Comparison of ENCODE assay signal across 8 cellular contexts in the genomic region with DNA sequence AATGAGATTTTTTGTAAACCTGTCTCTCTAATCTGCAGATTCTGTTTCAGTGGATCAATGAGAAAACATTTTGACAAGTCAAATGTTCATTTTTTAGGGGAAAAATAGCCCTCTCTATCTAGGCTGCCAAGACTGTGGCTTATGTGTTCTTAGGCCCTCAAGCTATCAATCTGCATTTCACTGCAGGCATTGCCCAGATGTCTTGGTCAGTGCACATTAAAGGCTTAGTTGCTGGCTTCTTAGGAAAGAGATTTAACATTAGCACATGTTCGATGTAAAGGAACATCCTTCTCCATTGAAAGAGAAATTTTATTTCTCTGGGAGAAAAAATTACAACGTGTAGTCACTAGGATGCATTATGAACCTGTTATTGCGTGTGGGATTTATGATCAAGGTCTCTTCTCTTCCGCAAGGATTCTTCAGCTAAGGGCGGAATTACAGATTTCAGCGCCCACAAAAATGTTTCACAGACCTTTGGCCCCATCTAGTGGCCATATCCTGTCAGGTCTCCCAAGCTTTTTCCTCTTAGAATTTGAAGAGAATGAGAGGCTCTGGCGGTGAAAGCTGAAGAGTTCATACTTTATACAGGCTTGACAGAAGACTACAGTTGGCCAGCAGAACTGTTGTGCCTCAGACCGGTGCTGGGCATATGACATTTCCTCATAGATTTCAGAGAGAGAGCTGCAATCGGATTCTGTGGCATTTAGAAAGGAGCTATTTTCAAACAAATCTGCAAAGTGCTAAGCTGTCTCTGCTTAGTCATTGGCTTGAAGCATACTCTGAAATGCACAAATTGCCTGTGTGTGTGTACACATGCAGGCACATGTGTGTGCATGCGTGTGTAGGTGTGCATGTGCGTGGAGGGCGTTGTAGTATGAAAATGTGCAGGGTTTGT.
A peak's percentile ranks its signal among the peaks of the same experiment; 100 is the strongest.
DNase-seq lines count a peak whose midpoint lies in the region; ATAC-seq and TF ChIP-seq lines count a peak whose summit lies in the region.

No MANE protein-coding gene starts in this region.

- H3K4me3 ChIP-seq in skeletal muscle cell (ENCODE audit: low read depth, low read length), result no peak overlapping the region

- DNase-seq in NCI-H1105 treated with DMSO at 0.1 percent for 48 hours (lab: John Stamatoyannopoulos, UW) (peak; percentile 70), SKM-1 treated with dmso at 0.1 percent for 144 hours (lab: John Stamatoyannopoulos, UW; ENCODE audit: unreplicated experiment) (peak; percentile 76), anterior cingulate cortex (lab: John Stamatoyannopoulos, UW) (peak in 56 of 58 donors; percentile 2 to 81 (median 44)), hepatic stellate cell (ENCODE audit: low spot score) (peak; percentile 46), skeletal muscle cell (ENCODE audit: low read depth) (peak; percentile 23)

- TF ChIP-seq CTCF in GM12874 (IDR thresholded peaks at IDR 0.05; ENCODE audit: insufficient read depth, low read depth, low read length), result peak; percentile 63

- ATAC-seq in HG02678 (IDR thresholded peaks at IDR 0.05; ENCODE audit: unreplicated experiment) (peak; percentile 81), GM21423 (IDR thresholded peaks at IDR 0.05; ENCODE audit: unreplicated experiment) (no peak)

Comparison
In these comparisons a context has a peak if more than half of its experiments do, and no peak if none do; other contexts are left out.
1. DNase-seq: peak in every context shown above with its lines; median percentile 76 in SKM-1 treated with dmso at 0.1 percent for 144 hours; 70 in NCI-H1105 treated with DMSO at 0.1 percent for 48 hours; 46 in hepatic stellate cell; 44 in anterior cingulate cortex; 23 in skeletal muscle cell.